18 cellular contexts compared by ENCODE assay signal in genomic region chr6:124197148-124197547, GRCh38.
"Had no signal": no experiment of that assay in that cellular context is flagged by ENCODE, and none has a peak within 500 bp of the region (broad histone marks: within the 10 kb centered on the region; RNA-seq: fewer than 3 reads in every experiment).

No MANE protein-coding gene starts in this region.

- H3K4me3 ChIP-seq: spleen, thyroid gland had no signal

- H3K4me1 ChIP-seq: spleen, thyroid gland had no signal

- H3K27me3 ChIP-seq: spleen, thyroid gland had no signal

- DNase-seq: activated CD4-positive, alpha-beta T cell treated with anti-CD3 and anti-CD28 coated beads, Interleukin-2, amount 50 U/mL, for 1 hour; activated CD4-positive, CD25-positive, alpha-beta regulatory T cell treated with anti-CD3 and anti-CD28 coated beads, Interleukin-2, amount 50 U/mL, for 72 hours; activated CD8-positive, alpha-beta T cell treated with anti-CD3 and anti-CD28 coated beads, Interleukin-2, amount 10 ng/mL, durations not matched to agents 7 days and 5 days; activated gamma-delta T cell; aorta; effector CD4-positive, alpha-beta T cell; glutamatergic neuron; hippocampal formation; islet precursor cell; left cardiac atrium; mesenchymal stem cell; naive B cell; retina; spleen; stimulated activated CD4-positive, alpha-beta T cell treated with anti-CD3 and anti-CD28 coated beads, Interleukin-4, amount 100 ng/mL, for 24 hours; stimulated activated naive CD8-positive, alpha-beta T cell treated with anti-CD3 and anti-CD28 coated beads, Interleukin-15, Interleukin-2, amounts not matched to agents 100 U/mL and 50 U/mL, for 24 hours; thyroid gland had no signal

- H3K36me3 ChIP-seq: spleen, thyroid gland had no signal

- H3K27ac ChIP-seq: spleen, thyroid gland, VCaP had no signal

- H3K9me3 ChIP-seq: thyroid gland had no signal
